In genomic region chr2:98583516-98583865, GRCh38 we compare ENCODE assay signal across 22 cellular contexts.
"Had no signal": no experiment of that assay in that cellular context is flagged by ENCODE, and none has a peak within 500 bp of the region (broad histone marks: within the 10 kb centered on the region; RNA-seq: fewer than 3 reads in every experiment).

No MANE protein-coding gene starts in this region.

- H3K9me3 Mint-ChIP-seq: activated naive CD4-positive, alpha-beta T cell treated with anti-CD3 and anti-CD28 coated beads, Interleukin-2, amount 50 U/mL, for 24 hours; activated naive CD8-positive, alpha-beta T cell treated with anti-CD3 and anti-CD28 coated beads, Interleukin-2, amount 50 U/mL, for 24 hours; activated T-helper 2 cell treated with anti-CD3 and anti-CD28 coated beads, Interferon-gamma antibody, Interleukin-2, Interleukin-4, amounts not matched to agents 10 μg/mL and 5 μg/mL and 100 μg/mL, durations not matched to agents 14 hours and 24 hours and 36 hours; nephron; stimulated activated naive B cell treated with anti-CD40 and anti-IgM and Interleukin-4, amounts not matched to agents 10 μg/mL and 1 μg/mL and 100 μg/mL, for 72 hours had no signal

- H3K36me3 ChIP-seq: ovary had no signal

- H3K4me3 Mint-ChIP-seq: activated CD4-positive, alpha-beta T cell treated with anti-CD3 and anti-CD28 coated beads for 36 hours; activated naive CD4-positive, alpha-beta T cell treated with anti-CD3 and anti-CD28 coated beads, Interleukin-2, amount 50 U/mL, for 24 hours; activated naive CD8-positive, alpha-beta T cell treated with anti-CD3 and anti-CD28 coated beads, Interleukin-2, amount 50 U/mL, for 24 hours; nephron; stimulated activated naive B cell treated with anti-CD40 and anti-IgM and Interleukin-4, amounts not matched to agents 10 μg/mL and 1 μg/mL and 100 μg/mL, for 72 hours had no signal

- H3K4me1 Mint-ChIP-seq: activated naive CD4-positive, alpha-beta T cell treated with anti-CD3 and anti-CD28 coated beads, Interleukin-2, amount 50 U/mL, for 24 hours; activated naive CD8-positive, alpha-beta T cell treated with anti-CD3 and anti-CD28 coated beads, Interleukin-2, amount 50 U/mL, for 24 hours; nephron had no signal

- H3K9me3 ChIP-seq: mucosa of descending colon, ovary, sigmoid colon, stomach, thyroid gland had no signal

- H3K4me3 ChIP-seq: mucosa of descending colon, ovary, sigmoid colon, stomach, thyroid gland had no signal

- ATAC-seq: activated CD4-positive, alpha-beta T cell treated with anti-CD3 and anti-CD28 coated beads for 36 hours; activated naive CD8-positive, alpha-beta T cell treated with anti-CD3 and anti-CD28 coated beads, Interleukin-2, amount 50 U/mL, for 24 hours; esophagus mucosa; left ventricle myocardium superior; stimulated activated naive B cell treated with anti-CD40 and anti-IgM and Interleukin-4, amounts not matched to agents 10 μg/mL and 1 μg/mL and 100 μg/mL, for 72 hours had no signal

- H3K27ac Mint-ChIP-seq: activated CD4-positive, alpha-beta T cell treated with anti-CD3 and anti-CD28 coated beads for 36 hours; activated naive CD4-positive, alpha-beta T cell treated with anti-CD3 and anti-CD28 coated beads, Interleukin-2, amount 50 U/mL, for 24 hours; activated naive CD8-positive, alpha-beta T cell treated with anti-CD3 and anti-CD28 coated beads, Interleukin-2, amount 50 U/mL, for 24 hours; activated T-helper 2 cell treated with anti-CD3 and anti-CD28 coated beads, Interferon-gamma antibody, Interleukin-2, Interleukin-4, amounts not matched to agents 10 μg/mL and 5 μg/mL and 100 μg/mL, durations not matched to agents 14 hours and 24 hours and 36 hours; nephron; progenitor cell of endocrine pancreas; stimulated activated naive B cell treated with anti-CD40 and anti-IgM and Interleukin-4, amounts not matched to agents 10 μg/mL and 1 μg/mL and 100 μg/mL, for 72 hours had no signal

- DNase-seq: activated CD4-positive, alpha-beta T cell treated with anti-CD3 and anti-CD28 coated beads for 36 hours; activated CD4-positive, CD25-positive, alpha-beta regulatory T cell; activated CD8-positive, alpha-beta memory T cell treated with anti-CD3 and anti-CD28 coated beads, Interleukin-2, amount 50 U/mL, for 48 hours; activated naive CD8-positive, alpha-beta T cell treated with anti-CD3 and anti-CD28 coated beads, Interleukin-2, amount 50 U/mL, for 24 hours; activated T-cell treated with anti-CD3 and anti-CD28 coated beads, Interleukin-2, amount 50 U/mL, for 48 hours; amygdala; caudate nucleus; foreskin fibroblast; kidney glomerular epithelial cell; left ventricle myocardium superior; ovary; sigmoid colon; stimulated activated CD4-positive, alpha-beta T cell treated with anti-CD3 and anti-CD28 coated beads, Interleukin-4, amount 100 ng/mL, for 24 hours; stimulated activated naive B cell treated with anti-CD40 and anti-IgM and Interleukin-4, amounts not matched to agents 10 μg/mL and 1 μg/mL and 100 μg/mL, for 72 hours; stomach; thyroid gland had no signal

- H3K27me3 ChIP-seq: ovary, sigmoid colon, stomach, thyroid gland had no signal

- H3K4me1 ChIP-seq: sigmoid colon, stomach had no signal

- H3K27ac ChIP-seq: ovary, sigmoid colon, stomach, thyroid gland had no signal

- H3K27me3 Mint-ChIP-seq: activated CD4-positive, alpha-beta T cell treated with anti-CD3 and anti-CD28 coated beads for 36 hours; activated naive CD4-positive, alpha-beta T cell treated with anti-CD3 and anti-CD28 coated beads, Interleukin-2, amount 50 U/mL, for 24 hours; activated naive CD8-positive, alpha-beta T cell treated with anti-CD3 and anti-CD28 coated beads, Interleukin-2, amount 50 U/mL, for 24 hours; progenitor cell of endocrine pancreas; stimulated activated naive B cell treated with anti-CD40 and anti-IgM and Interleukin-4, amounts not matched to agents 10 μg/mL and 1 μg/mL and 100 μg/mL, for 72 hours had no signal
